In genomic region chr6:157999100-158000051, GRCh38 we compare ENCODE assay signal across 16 cellular contexts. TPM values are rescaled to one million over a fixed set of nuclear protein-coding genes. Genes with fewer than 3 reads are reported as not detected.
DNase-seq lines count a peak whose midpoint lies in the region; ATAC-seq and TF ChIP-seq lines count a peak whose summit lies in the region.
"Had no signal": no experiment of that assay in that cellular context is flagged by ENCODE, and none has a peak within 500 bp of the region (broad histone marks: within the 10 kb centered on the region; RNA-seq: fewer than 3 reads in every experiment).

No MANE protein-coding gene starts in this region.

- TF ChIP-seq POLR2A in HCT116 (IDR thresholded peaks at IDR 0.05; ENCODE audit: borderline replicate concordance, extremely low read depth, insufficient read depth, insufficient read length), result no peak

- no peak overlapping the region for H3K4me3 Mint-ChIP-seq in WTC11
- H3K4me3 Mint-ChIP-seq: activated CD8-positive, alpha-beta T cell treated with anti-CD3 and anti-CD28 coated beads for 36 hours; dendritic cell treated with granulocyte-macrophage colony-stimulating factor and Interleukin-4, amounts not matched to agents 40 ng/mL and 50 ng/mL, for 4 days had no signal

- no peaks in the 10 kb centered on the region for H3K9me2 ChIP-seq in HCT116 (ENCODE audit: insufficient read depth)

- RAD21 ChIA-PET in HCT116 (lab: Charles Lee; ENCODE audit: low non-redundant PET in 1 of 2, low total read pairs in 2 of 2, uncharacterized antibody in 2 of 2, unreplicated experiment in 2 of 2), result no interaction called here

- no peak overlapping the region for H3K9ac ChIP-seq in HCT116 (ENCODE audit: low read length)
- no peak overlapping the region for H3K9ac ChIP-seq in rectal smooth muscle tissue (ENCODE audit: low read length)
- H3K9ac ChIP-seq: parathyroid adenoma had no signal

- H3K27me3 ChIP-seq in HCT116 (ENCODE audit: insufficient read depth, low read length) (no peaks in the 10 kb centered on the region), layer of hippocampus (ENCODE audit: control insufficient read depth, insufficient read depth, low read length) (no peaks in the 10 kb centered on the region), rectal smooth muscle tissue (ENCODE audit: control insufficient read depth, insufficient read depth, low read length) (no peaks in the 10 kb centered on the region)

- CTCF ChIA-PET in HCT116 (lab: Charles Lee), result no interaction called here
- CTCF ChIA-PET in WTC11 (lab: Charles Lee), result interaction anchor here (0.6 to 2.9 kb wide), 7 partner anchors 9 to 428 kb away, joined by 3 to 17 read pairs (median 3); partner anchors contain the start of gene SYNJ2

- TF ChIP-seq CTCF in HCT116 (IDR thresholded peaks at IDR 0.05 in 2 of 3, conservative IDR thresholded peaks at IDR 0.05 in 1 of 3; ENCODE audit: borderline replicate concordance in 1 of 3, insufficient read depth in 1 of 3, low read depth in 2 of 3, low read length in 2 of 3) (no peak), WTC11 (IDR thresholded peaks at IDR 0.05) (no peak)

- intact Hi-C loops in HCT116 (cut with micrococcal nuclease), result no loop called here

- H3K36me3 Mint-ChIP-seq in WTC11, result peaks cover 7% of the 10 kb centered on the region

- peaks cover 58% of the 10 kb centered on the region for H3K4me1 Mint-ChIP-seq in WTC11

- no peaks in the 10 kb centered on the region for H3K36me3 ChIP-seq in HCT116 (ENCODE audit: control insufficient read depth in 1 of 2, insufficient read depth in 2 of 2, low read length in 2 of 2)
- H3K36me3 ChIP-seq in rectal smooth muscle tissue (ENCODE audit: control insufficient read depth, insufficient read depth, low read length), result no peaks in the 10 kb centered on the region

- no peaks in the 10 kb centered on the region for H3K27me3 Mint-ChIP-seq in WTC11 (ENCODE audit: low read depth)
- H3K27me3 Mint-ChIP-seq: activated CD8-positive, alpha-beta T cell treated with anti-CD3 and anti-CD28 coated beads for 36 hours had no signal

- ATAC-seq in HCT116, result no peak
- ATAC-seq in WTC11, result no peak; the same call in 1 of the 2 replicates
- ATAC-seq: activated CD8-positive, alpha-beta T cell treated with anti-CD3 and anti-CD28 coated beads for 36 hours had no signal

- no peak overlapping the region; the same call in 1 of the 2 replicates for H3K27ac ChIP-seq in HCT116 (ENCODE audit: low read depth, low read length)
- H3K27ac ChIP-seq in layer of hippocampus (ENCODE audit: low read depth, low read length), result peak overlapping the region; percentile 99
- H3K27ac ChIP-seq in rectal smooth muscle tissue (ENCODE audit: low read depth, low read length), result peak overlapping the region; percentile 6
- H3K27ac ChIP-seq: parathyroid adenoma had no signal

- H3K4me2 ChIP-seq in HCT116 (ENCODE audit: low read length), result no peak overlapping the region

- no peak overlapping the region for H3K4me3 ChIP-seq in HCT116 (replicated peaks in 1 of 2; ENCODE audit: low read depth in 1 of 2, low read length in 2 of 2)
- H3K4me3 ChIP-seq in rectal smooth muscle tissue (ENCODE audit: low read length), result no peak overlapping the region

- POLR2A ChIA-PET in HCT116 (lab: Charles Lee) (no interaction called here), WTC11 (lab: Charles Lee) (interaction anchor here (0.6 to 1.0 kb wide), 4 partner anchors 17 to 571 kb away, joined by 3 to 4 read pairs (median 3); no protein-coding TSS in a partner anchor)

- H4K20me1 ChIP-seq in HCT116 (ENCODE audit: insufficient read depth), result no peaks in the 10 kb centered on the region; the same call in 1 of the 2 replicates

- H2AFZ ChIP-seq in HCT116 (ENCODE audit: low read depth, low read length, poor library complexity, severe bottlenecking), result no peak overlapping the region
- H2AFZ ChIP-seq: parathyroid adenoma had no signal

- TF ChIP-seq RAD21 in HCT116 (IDR thresholded peaks at IDR 0.05; ENCODE audit: low read depth), result peak; percentile 19; the same call in 1 of the 2 replicates

- no peak for DNase-seq in HCT116 (ENCODE audit: low read depth, low spot score)
- no peak for DNase-seq in WTC11 (ENCODE audit: low spot score)
- DNase-seq in SW 1271 (lab: John Stamatoyannopoulos, UW), result no peak
- no peak for DNase-seq in KG1 (lab: John Stamatoyannopoulos, UW)
- DNase-seq in stimulated activated CD4-positive, alpha-beta T cell treated with anti-CD3 and anti-CD28 coated beads, Interleukin-12 subunit alpha, Interleukin-12 subunit beta, amount 100 ng/mL, for 4 hours, result no peak
- DNase-seq in RKO (ENCODE audit: low spot score), result no peak
- DNase-seq: activated CD8-positive, alpha-beta T cell treated with anti-CD3 and anti-CD28 coated beads for 36 hours; activated naive CD4-positive, alpha-beta T cell treated with Interleukin-2 at 50 U/mL for 16 hours; foreskin melanocyte; HCEC 1CT; NCI-H187; T1000 had no signal

- H3K27ac Mint-ChIP-seq in WTC11, result peak overlapping the region; percentile 34; the same call in 1 of the 2 replicates
- H3K27ac Mint-ChIP-seq: activated CD8-positive, alpha-beta T cell treated with anti-CD3 and anti-CD28 coated beads for 36 hours; dendritic cell treated with granulocyte-macrophage colony-stimulating factor and Interleukin-4, amounts not matched to agents 40 ng/mL and 50 ng/mL, for 4 days had no signal

- peaks cover 76% of the 10 kb centered on the region for H3K79me2 ChIP-seq in HCT116 (ENCODE audit: insufficient read depth, low read length)
- H3K79me2 ChIP-seq: parathyroid adenoma had no signal

- H3K9me3 ChIP-seq in HCT116 (ENCODE audit: control insufficient read depth in 1 of 2, insufficient read depth in 1 of 2, low read depth in 1 of 2, low read length in 2 of 2), result no peaks in the 10 kb centered on the region

- H3K9me3 Mint-ChIP-seq in WTC11, result peaks cover 7% of the 10 kb centered on the region
- H3K9me3 Mint-ChIP-seq: activated CD8-positive, alpha-beta T cell treated with anti-CD3 and anti-CD28 coated beads for 36 hours had no signal

- BruUV-seq in HCT116 (replicated peaks; lab: Mats Ljungman, UMichigan), result no TSS peak

- H3K4me1 ChIP-seq in HCT116 (ENCODE audit: control insufficient read depth in 1 of 2, insufficient read depth in 2 of 2, low read length in 2 of 2) (peaks cover 49 to 69% of the 10 kb centered on the region in 2 experiments), rectal smooth muscle tissue (ENCODE audit: control insufficient read depth, insufficient read depth, low read length) (peaks cover 44% of the 10 kb centered on the region)

TF ChIP-seq in HCT116, 20 proteins besides CTCF, POLR2A, EP300 and RAD21:
- TF ChIP-seq TCF7L2 (IDR thresholded peaks at IDR 0.05; ENCODE audit: borderline replicate concordance, extremely low read depth, insufficient read depth, insufficient read length) (no peak), ELF1 (IDR thresholded peaks at IDR 0.05; ENCODE audit: borderline replicate concordance, low read depth) (no peak), ZBTB33 (IDR thresholded peaks at IDR 0.05; ENCODE audit: extremely low read depth, insufficient replicate concordance, low read length) (no peak), SP1 (IDR thresholded peaks at IDR 0.05; ENCODE audit: low read depth) (no peak), FOSL1 (IDR thresholded peaks at IDR 0.05; ENCODE audit: low read depth) (no peak), EGR1 (IDR thresholded peaks at IDR 0.05; ENCODE audit: low read depth) (no peak)

TF ChIP-seq in WTC11, 78 proteins besides CTCF, POLR2A, EP300 and RAD21 (continues in another document):
- TF ChIP-seq ATF6 (CRISPR knock-in tag; IDR thresholded peaks at IDR 0.05) (no peak), ZNF121 (CRISPR knock-in tag; IDR thresholded peaks at IDR 0.05) (no peak), IRF1 (CRISPR knock-in tag; IDR thresholded peaks at IDR 0.05) (no peak), ZNF219 (CRISPR knock-in tag; IDR thresholded peaks at IDR 0.05; ENCODE audit: borderline replicate concordance) (no peak), AR (CRISPR knock-in tag; IDR thresholded peaks at IDR 0.05) (no peak)

RNA-seq across cellular contexts. Expression of gene SYNJ2, which starts 17.7 kb away (rescaled TPM):
- total RNA-seq in HCT116 (2021; ENCODE audit: unreplicated experiment) (23.9 TPM), WTC11 (2021) (11.8 to 15.3 TPM (median 12.4 TPM) in 3 replicates)
- 11.6 and 12.6 TPM in 2 replicates for polyA plus RNA-seq in HCT116 (2012)
